Comparison of ENCODE assay signal across 1 cellular context in genomic region chr7:133196872-133197612, GRCh38.
TF ChIP-seq lines count a peak whose summit lies in the region.

No MANE protein-coding gene starts in this region.

TF ChIP-seq in H1, 55 proteins besides CTCF, POLR2A, EP300 and RAD21:
- TF ChIP-seq TBP (IDR thresholded peaks at IDR 0.05; ENCODE audit: low read depth, low read length) (no peak), ASH2L (IDR thresholded peaks at IDR 0.05; ENCODE audit: low read length) (peak; percentile 34), SUZ12 (IDR thresholded peaks at IDR 0.05; ENCODE audit: low read length) (no peak), ZNF274 (IDR thresholded peaks at IDR 0.05; ENCODE audit: borderline replicate concordance, extremely low read depth, low read length) (no peak), YY1 (IDR thresholded peaks at IDR 0.05; ENCODE audit: low read depth, low read length) (peak; percentile 78), HDAC2 (IDR thresholded peaks at IDR 0.05; ENCODE audit: borderline replicate concordance in 1 of 2, low read depth in 2 of 2, low read length in 2 of 2) (0 out of 4 replicates have a peak, but pooled peaks of 1 of the 2 experiments have one; percentile 16), POU5F1 (IDR thresholded peaks at IDR 0.05; ENCODE audit: low read depth, low read length) (0 out of 2 replicates have a peak, but pooled peaks have one; percentile 1), TAF7 (optimal IDR thresholded peaks at IDR 0.05; ENCODE audit: borderline replicate concordance, low read depth, low read length) (no peak), CREB1 (IDR thresholded peaks at IDR 0.05) (peak; percentile 63), NANOG (IDR thresholded peaks at IDR 0.05; ENCODE audit: insufficient read depth, low read depth, low read length, poor library complexity, severe bottlenecking) (peak; percentile 85), SIN3A (conservative IDR thresholded peaks at IDR 0.05 in 1 of 2, IDR thresholded peaks at IDR 0.05 in 1 of 2; ENCODE audit: low read depth in 1 of 2, low read length in 2 of 2) (no peak), SP1 (IDR thresholded peaks at IDR 0.05; ENCODE audit: low read depth, low read length) (peak; percentile 57; the same call in 1 of the 2 replicates), SP4 (IDR thresholded peaks at IDR 0.05; ENCODE audit: low read length) (no peak)
- TF ChIP-seq, protein P1, sequence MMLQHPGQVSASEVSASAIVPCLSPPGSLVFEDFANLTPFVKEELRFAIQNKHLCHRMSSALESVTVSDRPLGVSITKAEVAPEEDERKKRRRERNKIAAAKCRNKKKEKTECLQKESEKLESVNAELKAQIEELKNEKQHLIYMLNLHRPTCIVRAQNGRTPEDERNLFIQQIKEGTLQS (IDR thresholded peaks at IDR 0.05; ENCODE audit: insufficient read depth, low read depth, low read length): no peak
